12 cellular contexts compared by ENCODE assay signal in the genomic region with DNA sequence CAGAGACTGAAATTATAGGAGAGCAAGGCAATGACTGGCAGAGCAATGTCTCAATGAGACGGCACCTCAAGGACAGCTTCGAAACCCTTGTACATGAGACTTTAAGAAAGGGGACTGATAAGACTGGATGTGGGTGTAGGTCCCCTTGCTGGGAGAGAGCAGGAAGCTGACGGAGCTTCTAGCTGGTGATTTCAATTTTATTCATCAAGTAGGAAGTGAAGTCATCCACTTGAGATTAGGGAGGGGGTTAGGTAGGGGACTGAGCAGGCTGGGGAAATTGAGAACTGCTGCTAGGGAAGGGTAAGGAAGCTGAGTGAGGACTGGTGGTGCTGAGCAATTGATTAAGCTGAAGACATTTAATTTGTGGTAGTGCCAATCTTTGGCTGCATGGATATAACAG.
A peak's percentile ranks its signal among the peaks of the same experiment; 100 is the strongest.
DNase-seq lines count a peak whose midpoint lies in the region; ATAC-seq and TF ChIP-seq lines count a peak whose summit lies in the region.
"Had no signal": no experiment of that assay in that cellular context is flagged by ENCODE, and none has a peak within 500 bp of the region (broad histone marks: within the 10 kb centered on the region; RNA-seq: fewer than 3 reads in every experiment).

No MANE protein-coding gene starts in this region.

- H3K4ac ChIP-seq in H9 (ENCODE audit: low read depth, low read length) = no peak overlapping the region

- CTCF ChIA-PET in CD4-positive, alpha-beta memory T cell (lab: Charles Lee; ENCODE audit: partially characterized antibody) = interaction anchor here (0.6 to 1.0 kb wide), 2 partner anchors 130 to 763 kb away, joined by 3 read pairs; no protein-coding TSS in a partner anchor
- CTCF ChIA-PET in PC-9 (lab: Charles Lee) = no interaction called here

- no peak overlapping the region for H4K91ac ChIP-seq in H9 (ENCODE audit: insufficient read length, low read depth, low read length)

- no peak overlapping the region for H4K5ac ChIP-seq in H9 (ENCODE audit: insufficient read length, low read depth, low read length)

- no peak overlapping the region for H3K4me3 ChIP-seq in CD4-positive, alpha-beta memory T cell (ENCODE audit: low read length in 2 of 2)
- H3K4me3 ChIP-seq in lung (no peak overlapping the region), PC-9 (no peak overlapping the region)
- H3K4me3 ChIP-seq: cardiac muscle cell, neural progenitor cell had no signal

- H3K79me1 ChIP-seq in H9 (ENCODE audit: insufficient read depth, low read depth, low read length, poor library complexity, severe bottlenecking) = no peaks in the 10 kb centered on the region

- ATAC-seq in activated naive CD4-positive, alpha-beta T cell treated with anti-CD3 and anti-CD28 coated beads, Interleukin-2, amount 50 U/mL, for 72 hours = peak; percentile 42 to 62
- peak; percentile 37 for ATAC-seq in lung (ENCODE audit: insufficient read depth, low FRiP score)

- TF ChIP-seq CTCF in H9 (conservative IDR thresholded peaks at IDR 0.05) (no peak), lung (IDR thresholded peaks at IDR 0.05; ENCODE audit: control extremely low read depth, extremely low read depth) (no peak), PC-9 (conservative IDR thresholded peaks at IDR 0.05) (no peak)

- POLR2A ChIA-PET in CD4-positive, alpha-beta memory T cell (lab: Charles Lee; ENCODE audit: partially characterized antibody) = no interaction called here
- POLR2A ChIA-PET in PC-9 (lab: Charles Lee; ENCODE audit: unreplicated experiment) = no interaction called here

- H3K14ac ChIP-seq in H9 (ENCODE audit: insufficient read depth, low read length) = no peak overlapping the region

- WGBS in H9 (ENCODE audit: extremely low coverage, insufficient read length, low lambda C conversion rate) = no CpG with 5 or more reads among the region's 3 CpGs
- WGBS in lung, 2 donors = 69 to 75% methylated on average over 3 of the region's 3 CpGs

- no TSS peak for BruUV-seq in PC-9 (replicated peaks; lab: Mats Ljungman, UMichigan)

- no peak overlapping the region for H3T11ph ChIP-seq in H9 (ENCODE audit: low read length)

- no peaks in the 10 kb centered on the region for H3K27me3 ChIP-seq in CD4-positive, alpha-beta memory T cell (ENCODE audit: insufficient read depth, low read length)
- H3K27me3 ChIP-seq in H9 (ENCODE audit: insufficient read depth, low read length) (no peaks in the 10 kb centered on the region), lung (ENCODE audit: control insufficient read depth, insufficient read depth) (no peaks in the 10 kb centered on the region), PC-9 (ENCODE audit: insufficient read depth, low read depth) (no peaks in the 10 kb centered on the region)
- H3K27me3 ChIP-seq: cardiac muscle cell, neural progenitor cell had no signal

- no peak overlapping the region for H2BK12ac ChIP-seq in H9 (ENCODE audit: insufficient read length, low read depth, low read length)

- H3K23me2 ChIP-seq in H9 (ENCODE audit: insufficient read length, low read depth, low read length, poor library complexity, severe bottlenecking) = no peaks in the 10 kb centered on the region

- H4K20me1 ChIP-seq in H9 (ENCODE audit: control insufficient read depth, insufficient read depth, insufficient read length) = no peaks in the 10 kb centered on the region
- no peaks in the 10 kb centered on the region for H4K20me1 ChIP-seq in PC-9 (ENCODE audit: insufficient read depth)

- H3K23ac ChIP-seq in H9 (ENCODE audit: insufficient read length, low read depth, low read length) = no peak overlapping the region

- H2AK5ac ChIP-seq in H9 (ENCODE audit: insufficient read length, low read length) = no peak overlapping the region

- TF ChIP-seq POLR2A in erythroblast (IDR thresholded peaks at IDR 0.05; ENCODE audit: low read length) = no peak

- intact Hi-C loops in CD4-positive, alpha-beta memory T cell (cut with micrococcal nuclease) = no loop called here
- intact Hi-C loops in PC-9 (cut with micrococcal nuclease; ENCODE audit: unreplicated experiment) = no loop called here

- H4K8ac ChIP-seq in H9 (replicated peaks; ENCODE audit: insufficient read length, low read depth, low read length) = no peak overlapping the region

- peaks cover 59 to 77% (median 67%) of the 10 kb centered on the region in 4 donors for H3K4me1 Mint-ChIP-seq in CD4-positive, alpha-beta memory T cell
- peaks cover 11 to 12% of the 10 kb centered on the region in 2 experiments for H3K4me1 Mint-ChIP-seq in H9
- H3K4me1 Mint-ChIP-seq: neural progenitor cell had no signal

- no peak overlapping the region for H2BK120ac ChIP-seq in H9 (ENCODE audit: low read depth, low read length, poor library complexity, severe bottlenecking)

- H3K4me2 ChIP-seq in H9 (ENCODE audit: insufficient read depth, insufficient read length, low read length) (no peak overlapping the region), PC-9 (no peak overlapping the region)
- H3K4me2 ChIP-seq: neural progenitor cell had no signal

- H3F3A ChIP-seq in PC-9 (ENCODE audit: insufficient read depth, low read depth) = no peaks in the 10 kb centered on the region

- peak overlapping the region in 1 of 8 donors; percentile 29 for H3K4me3 Mint-ChIP-seq in CD4-positive, alpha-beta memory T cell
- no peak overlapping the region; a peak in 1 of 5 replicates for H3K4me3 Mint-ChIP-seq in H9
- H3K4me3 Mint-ChIP-seq: neural progenitor cell had no signal

- no peak overlapping the region for H3K56ac ChIP-seq in H9 (ENCODE audit: insufficient read length, low read depth, low read length)

- H2AFZ ChIP-seq in H9 (ENCODE audit: low read length) (no peak overlapping the region), PC-9 (no peak overlapping the region)
- H2AFZ ChIP-seq: neural progenitor cell had no signal

- H3K27ac Mint-ChIP-seq in CD4-positive, alpha-beta memory T cell = peak overlapping the region in 5 of 7 donors; percentile 18 to 43 (median 38)
- peak overlapping the region; percentile 5 to 48 (median 14); a peak in 5 of 7 replicates for H3K27ac Mint-ChIP-seq in H9
- peak overlapping the region; percentile 66 to 83 for H3K27ac Mint-ChIP-seq in activated naive CD4-positive, alpha-beta T cell treated with anti-CD3 and anti-CD28 coated beads, Interleukin-2, amount 50 U/mL, for 72 hours
- H3K27ac Mint-ChIP-seq: neural progenitor cell had no signal

- DNase-seq in CD4-positive, alpha-beta memory T cell = no peak
- no peak for DNase-seq in H9
- no peak for DNase-seq in activated naive CD4-positive, alpha-beta T cell treated with anti-CD3 and anti-CD28 coated beads, Interleukin-2, amount 50 U/mL, for 72 hours (ENCODE audit: low spot score in 2 of 2)
- no peak for DNase-seq in lung (ENCODE audit: low spot score)
- no peak for DNase-seq in erythroblast (lab: John Stamatoyannopoulos, UW)
- no peak for DNase-seq in SHP77 (lab: John Stamatoyannopoulos, UW)
- no peak for DNase-seq in PC-9
- DNase-seq: DND-41, islet precursor cell had no signal

- peaks cover 41% of the 10 kb centered on the region for H3K4me1 ChIP-seq in CD4-positive, alpha-beta memory T cell (ENCODE audit: insufficient read depth, low read length)
- H3K4me1 ChIP-seq in H9 (ENCODE audit: insufficient read depth, low read length) (peaks cover 3% of the 10 kb centered on the region; the same call in 1 of the 2 replicates), lung (ENCODE audit: control insufficient read depth in 2 of 2, insufficient read depth in 2 of 2, low read length in 2 of 2) (peaks cover 1 to 33% of the 10 kb centered on the region in 2 donors), PC-9 (replicated peaks; ENCODE audit: insufficient read depth) (no peaks in the 10 kb centered on the region)
- H3K4me1 ChIP-seq: neural progenitor cell had no signal

- no peak overlapping the region for H3K9ac ChIP-seq in H9 (ENCODE audit: extremely low read depth, insufficient read length, low read length)
- H3K9ac ChIP-seq: neural progenitor cell had no signal

- no peaks in the 10 kb centered on the region for H3K9me3 ChIP-seq in CD4-positive, alpha-beta memory T cell (ENCODE audit: control insufficient read depth in 1 of 2, low read length in 2 of 2)
- H3K9me3 ChIP-seq in H9 (ENCODE audit: control insufficient read depth, low read depth, low read length) = no peaks in the 10 kb centered on the region
- no peaks in the 10 kb centered on the region for H3K9me3 ChIP-seq in lung (ENCODE audit: control insufficient read depth in 2 of 2, insufficient read depth in 1 of 2, low read length in 1 of 2)
- H3K9me3 ChIP-seq in PC-9 (ENCODE audit: insufficient read depth, low read depth) = no peaks in the 10 kb centered on the region

- no peak overlapping the region for H3K27ac ChIP-seq in CD4-positive, alpha-beta memory T cell (ENCODE audit: low read depth, low read length)
- H3K27ac ChIP-seq in H9 (ENCODE audit: insufficient read length, low read depth, low read length) = no peak overlapping the region
- H3K27ac ChIP-seq in lung (ENCODE audit: low read depth in 1 of 2, low read length in 1 of 2) = peak overlapping the region in 1 of 2 donors; percentile 50
- no peak overlapping the region for H3K27ac ChIP-seq in PC-9
- H3K27ac ChIP-seq: cardiac muscle cell, HL-60, neural progenitor cell had no signal

- peaks cover 19% of the 10 kb centered on the region for H3K36me3 ChIP-seq in CD4-positive, alpha-beta memory T cell (ENCODE audit: insufficient read depth, low read length)
- H3K36me3 ChIP-seq in lung (ENCODE audit: control insufficient read depth in 2 of 2, insufficient read depth in 2 of 2, low read length in 2 of 2) = peaks cover 9 to 16% of the 10 kb centered on the region in 2 donors
- peaks cover 22% of the 10 kb centered on the region for H3K36me3 ChIP-seq in PC-9 (ENCODE audit: low read depth)
- H3K36me3 ChIP-seq: neural progenitor cell had no signal

- no peak overlapping the region for H2BK5ac ChIP-seq in H9 (ENCODE audit: insufficient read length, low read length)

- H3K18ac ChIP-seq in H9 (ENCODE audit: insufficient read length, low read depth, low read length) = no peak overlapping the region

- H3K79me2 ChIP-seq in H9 (ENCODE audit: insufficient read depth, low read length) (no peaks in the 10 kb centered on the region), PC-9 (ENCODE audit: low read depth) (no peaks in the 10 kb centered on the region)

- no peaks in the 10 kb centered on the region for H3K27me3 Mint-ChIP-seq in CD4-positive, alpha-beta memory T cell
- no peaks in the 10 kb centered on the region; the same call in 1 of the 2 replicates for H3K27me3 Mint-ChIP-seq in H9 (ENCODE audit: low read depth)

- H2BK20ac ChIP-seq in H9 (ENCODE audit: low read depth, low read length, poor library complexity, severe bottlenecking) = no peak overlapping the region

- no peak overlapping the region for H2BK15ac ChIP-seq in H9 (ENCODE audit: low read depth, low read length)

- H3K9me2 ChIP-seq in PC-9 (ENCODE audit: insufficient read depth) = no peaks in the 10 kb centered on the region

- no peaks in the 10 kb centered on the region for H3K9me3 Mint-ChIP-seq in CD4-positive, alpha-beta memory T cell
- no peaks in the 10 kb centered on the region for H3K9me3 Mint-ChIP-seq in H9
- peaks cover 0 to 18% of the 10 kb centered on the region in 2 donors for H3K9me3 Mint-ChIP-seq in activated naive CD4-positive, alpha-beta T cell treated with anti-CD3 and anti-CD28 coated beads, Interleukin-2, amount 50 U/mL, for 72 hours
- H3K9me3 Mint-ChIP-seq: neural progenitor cell had no signal

- H3K36me3 Mint-ChIP-seq in CD4-positive, alpha-beta memory T cell = peaks cover 65 to 84% of the 10 kb centered on the region in 2 donors
- H3K36me3 Mint-ChIP-seq in H9 (ENCODE audit: insufficient read depth in 1 of 3, low read depth in 3 of 3) = peaks cover 0 to 47% (median 46%) of the 10 kb centered on the region in 3 experiments; a peak in 6 of 7 replicates
- H3K36me3 Mint-ChIP-seq in activated naive CD4-positive, alpha-beta T cell treated with anti-CD3 and anti-CD28 coated beads, Interleukin-2, amount 50 U/mL, for 72 hours = peaks cover 41 to 63% of the 10 kb centered on the region in 2 donors

Comparison
In these comparisons a context has a peak if more than half of its experiments do, and no peak if none do; other contexts are left out.
1. H3K27ac Mint-ChIP-seq: peak in every context shown above with its lines; median percentile 74 in activated naive CD4-positive, alpha-beta T cell treated with anti-CD3 and anti-CD28 coated beads, Interleukin-2, amount 50 U/mL, for 72 hours; 38 in CD4-positive, alpha-beta memory T cell; 14 in H9.